ENCODE assay signal across 30 cellular contexts in genomic region chr6:29527564-29527963, GRCh38. TPM values are rescaled to one million over a fixed set of nuclear protein-coding genes. Genes with fewer than 3 reads are reported as not detected.
"Had no signal": no experiment of that assay in that cellular context is flagged by ENCODE, and none has a peak within 500 bp of the region (broad histone marks: within the 10 kb centered on the region; RNA-seq: fewer than 3 reads in every experiment).

No MANE protein-coding gene starts in this region.

- H3K9me3 Mint-ChIP-seq: effector memory CD8-positive, alpha-beta T cell had no signal

- FAIRE-seq: endothelial cell of umbilical vein, islet of Langerhans, keratinocyte had no signal

- H3K27ac Mint-ChIP-seq: dendritic cell treated with granulocyte-macrophage colony-stimulating factor and Interleukin-4, amounts not matched to agents 40 ng/mL and 50 ng/mL, for 4 days; effector memory CD8-positive, alpha-beta T cell; memory B cell had no signal

- H3K36me3 Mint-ChIP-seq: memory B cell had no signal

- H3K27me3 ChIP-seq: colonic mucosa, esophagus squamous epithelium, gastrocnemius medialis had no signal

- H3K27ac ChIP-seq: colonic mucosa, esophagus squamous epithelium, gastrocnemius medialis, heart right ventricle, left lung, lower lobe of right lung had no signal

- H3K9me3 ChIP-seq: colonic mucosa, esophagus squamous epithelium, gastrocnemius medialis, heart right ventricle, left lung, lower lobe of right lung had no signal

- H3K4me1 ChIP-seq: colonic mucosa, esophagus squamous epithelium, gastrocnemius medialis, heart right ventricle, left lung, lower lobe of right lung had no signal

- DNase-seq: colonic mucosa; cortex of kidney; effector CD8-positive, alpha-beta T cell; effector memory CD8-positive, alpha-beta T cell; esophagus squamous epithelium; foreskin fibroblast; foreskin melanocyte; gastrocnemius medialis; glutamatergic neuron; heart right ventricle; hippocampal formation; left cardiac atrium; left lung; left ventricle myocardium superior; lower lobe of right lung; mammary epithelial cell; mesendoderm; midbrain had no signal

- H3K4me3 Mint-ChIP-seq: dendritic cell treated with granulocyte-macrophage colony-stimulating factor and Interleukin-4, amounts not matched to agents 40 ng/mL and 50 ng/mL, for 4 days; effector memory CD8-positive, alpha-beta T cell; memory B cell had no signal

- H3K4me3 ChIP-seq: colonic mucosa, esophagus squamous epithelium, gastrocnemius medialis, heart right ventricle, left lung, lower lobe of right lung had no signal

- H3K36me3 ChIP-seq: colonic mucosa, esophagus squamous epithelium, gastrocnemius medialis, heart right ventricle, left lung, lower lobe of right lung had no signal

- H3K27me3 Mint-ChIP-seq: dendritic cell treated with granulocyte-macrophage colony-stimulating factor and Interleukin-4, amounts not matched to agents 40 ng/mL and 50 ng/mL, for 4 days had no signal

- H3K4me1 Mint-ChIP-seq: memory B cell had no signal

RNA-seq across cellular contexts. Expression of gene UBD, which starts 32.0 kb away (rescaled TPM):
- total RNA-seq: cerebellum, left cardiac atrium, left ventricle myocardium superior, mammary epithelial cell, mononuclear cell had no signal

RNA-seq across cellular contexts. Expression of gene MAS1L, which starts 39.8 kb away (rescaled TPM):
- total RNA-seq: cerebellum, dermis microvascular lymphatic vessel endothelial cell, endothelial cell of umbilical vein, epithelial cell of proximal tubule, esophagus squamous epithelium, gastrocnemius medialis, glomerular endothelial cell, heart right ventricle, kidney epithelial cell, left lung, lower leg skin, mammary epithelial cell, mononuclear cell had no signal

RNA-seq across cellular contexts. Expression of gene OR2H2, which starts 57.4 kb away (rescaled TPM):
- total RNA-seq: cerebellum, colonic mucosa, dermis microvascular lymphatic vessel endothelial cell, endothelial cell of umbilical vein, epithelial cell of proximal tubule, esophagus squamous epithelium, gastrocnemius medialis, glomerular endothelial cell, heart right ventricle, kidney epithelial cell, left cardiac atrium, left lung, left ventricle myocardium superior, lower leg skin, lower lobe of right lung, mammary epithelial cell had no signal
